ENCODE assay signal across 8 cellular contexts in the genomic region with DNA sequence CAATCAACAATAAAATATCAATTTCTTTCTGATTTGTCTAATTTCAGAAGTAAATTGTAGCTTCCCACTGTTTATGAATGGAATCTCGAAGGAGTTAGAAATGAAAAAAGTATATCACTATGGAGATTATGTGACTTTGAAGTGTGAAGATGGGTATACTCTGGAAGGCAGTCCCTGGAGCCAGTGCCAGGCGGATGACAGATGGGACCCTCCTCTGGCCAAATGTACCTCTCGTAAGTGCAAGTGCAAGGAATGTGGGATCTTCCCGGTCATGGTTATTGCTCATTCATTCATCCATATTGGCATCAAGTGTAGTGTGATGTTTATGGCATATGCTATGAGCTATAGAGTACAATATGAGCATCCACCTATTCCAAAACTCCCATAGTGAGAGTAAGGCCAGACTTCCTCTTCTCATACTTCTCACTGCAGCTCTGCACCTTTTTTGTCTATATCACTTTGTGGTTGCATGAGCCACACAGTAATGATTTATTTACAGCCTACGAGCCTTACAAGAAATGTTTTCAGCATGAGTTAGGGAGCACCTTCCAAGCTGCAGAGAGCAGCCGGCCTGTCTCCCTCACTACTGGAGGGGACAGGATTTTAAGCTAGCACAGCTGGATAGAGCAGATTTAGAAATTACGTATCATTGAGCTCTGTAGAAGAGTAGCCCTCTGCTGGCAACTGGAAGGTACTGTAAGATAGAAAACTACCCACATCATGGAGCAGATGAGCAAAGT. TPM values are rescaled to one million over a fixed set of nuclear protein-coding genes. Genes with fewer than 3 reads are reported as not detected.
DNase-seq lines count a peak whose midpoint lies in the region; TF ChIP-seq lines count a peak whose summit lies in the region.

No MANE protein-coding gene starts in this region.

- no peaks in the 10 kb centered on the region for H3K9me3 ChIP-seq in SJCRH30 (replicated peaks)

- DNase-seq in AG08395 (ENCODE audit: low spot score): peak; percentile 50
- peak; percentile 43 for DNase-seq in GM10266 (ENCODE audit: extremely low spot score)
- peak; percentile 63 for DNase-seq in HEK293T (ENCODE audit: extremely low spot score)
- DNase-seq in M059J (ENCODE audit: low read depth): peak; percentile 63
- DNase-seq in SJCRH30: peak; percentile 40 to 75
- peak; percentile 33 for DNase-seq in epidermal melanocyte (ENCODE audit: insufficient read length, low spot score)
- peak; percentile 33 for DNase-seq in mucosa of gallbladder (ENCODE audit: low spot score)
- no peak for DNase-seq in NK-92 treated with Interleukin-12 subunit alpha and Interleukin-12 subunit beta, amount 100 ng/mL, for 24 hours (lab: John Stamatoyannopoulos, UW)

- H3K27me3 ChIP-seq in SJCRH30: no peaks in the 10 kb centered on the region

- TF ChIP-seq CTCF in GM10266 (IDR thresholded peaks at IDR 0.05; ENCODE audit: control insufficient read depth, insufficient read depth, low read depth, missing control alignments): peak; percentile 61

- H3K4me3 ChIP-seq in SJCRH30: no peak overlapping the region

- CTCF ChIA-PET in HEK293T (lab: Yijun Ruan, JAX): interaction anchor here (0.6 to 1.9 kb wide), 14 partner anchors 8 to 177 kb away, joined by 3 to 13 read pairs (median 3); a partner anchor contains a TSS

- no peaks in the 10 kb centered on the region for H3K36me3 ChIP-seq in SJCRH30

- no peaks in the 10 kb centered on the region for H3K4me1 ChIP-seq in SJCRH30

- POLR2A ChIA-PET in HEK293T (lab: Yijun Ruan, JAX): no interaction called here

- no peak overlapping the region for H3K27ac ChIP-seq in SJCRH30

TF ChIP-seq in HEK293T, 16 proteins besides CTCF, POLR2A, EP300 and RAD21:
- TF ChIP-seq SP1 (IDR thresholded peaks at IDR 0.05): no peak

RNA-seq across cellular contexts. Expression of a gene that starts 24.9 kb away (rescaled TPM):
- total RNA-seq in M059J (2014; rRNA removed; shearing (Covaris generic)): 3.6 TPM in 1 of 2 replicates, not detected in the other
- total RNA-seq in SJCRH30 (2014; rRNA removed; shearing (Covaris generic)): not detected in 2 replicates
- not detected for total RNA-seq in mucosa of gallbladder
